In genomic region chr6:10174056-10174455, GRCh38 we compare ENCODE assay signal across 28 cellular contexts.
DNase-seq lines count a peak whose midpoint lies in the region; ATAC-seq, FAIRE-seq and TF ChIP-seq lines count a peak whose summit lies in the region.
"Had no signal": no experiment of that assay in that cellular context is flagged by ENCODE, and none has a peak within 500 bp of the region (broad histone marks: within the 10 kb centered on the region; RNA-seq: fewer than 3 reads in every experiment).

No MANE protein-coding gene starts in this region.

- no peak overlapping the region for H3K4me3 Mint-ChIP-seq in GM23338
- H3K4me3 Mint-ChIP-seq: CD14-positive monocyte; CD4-positive, alpha-beta memory T cell; CD4-positive, CD25-positive, alpha-beta regulatory T cell; CD8-positive, alpha-beta memory T cell had no signal

- no peak for FAIRE-seq in GM19239 (lab: Jason Lieb, UNC)
- FAIRE-seq: A204.1, D721Med, GM12878, GM12892, GM18507 had no signal

- H2BK120ac ChIP-seq in trophoblast cell (ENCODE audit: insufficient read depth, low read length, poor library complexity), result no peak overlapping the region

- peak overlapping the region; percentile 96 for H3K23ac ChIP-seq in trophoblast cell (ENCODE audit: low read length)

- no peak overlapping the region for H3K27ac Mint-ChIP-seq in GM23338
- H3K27ac Mint-ChIP-seq: CD14-positive monocyte; CD4-positive, alpha-beta memory T cell; CD8-positive, alpha-beta memory T cell had no signal

- no peak overlapping the region for H3K4me3 ChIP-seq in GM23338
- H3K4me3 ChIP-seq in trophoblast cell (ENCODE audit: low read depth, low read length), result no peak overlapping the region
- H3K4me3 ChIP-seq: BLaER1, GM12878 had no signal

- no peaks in the 10 kb centered on the region for H4K20me1 ChIP-seq in GM23338 (replicated peaks; ENCODE audit: insufficient read depth)
- H4K20me1 ChIP-seq: BLaER1 had no signal

- no peaks in the 10 kb centered on the region for H3F3A ChIP-seq in GM23338 (replicated peaks; ENCODE audit: low read depth)

- no peak overlapping the region for H2AK5ac ChIP-seq in trophoblast cell (ENCODE audit: low read length)

- no peak overlapping the region for H3K18ac ChIP-seq in trophoblast cell (ENCODE audit: low read length)

- H2BK5ac ChIP-seq in trophoblast cell (ENCODE audit: low read depth, low read length, poor library complexity), result no peak overlapping the region

- peaks cover 3% of the 10 kb centered on the region; the same call in 1 of the 3 replicates for H3K36me3 Mint-ChIP-seq in GM23338 (ENCODE audit: low read depth)
- H3K36me3 Mint-ChIP-seq: CD14-positive monocyte; CD4-positive, alpha-beta memory T cell; CD4-positive, CD25-positive, alpha-beta regulatory T cell; CD8-positive, alpha-beta memory T cell had no signal

- H3K27me3 Mint-ChIP-seq in GM23338 (ENCODE audit: insufficient read depth, low read depth, poor library complexity), result peaks cover 1% of the 10 kb centered on the region
- H3K27me3 Mint-ChIP-seq: CD4-positive, CD25-positive, alpha-beta regulatory T cell; CD8-positive, alpha-beta memory T cell had no signal

- in situ Hi-C loops in Caki2 (cut with HindIII; ENCODE audit: low pct_unique_long_range_greater_than_20kb, low sequenced_read_pairs), result no loop called here

- no peaks in the 10 kb centered on the region for H3K79me1 ChIP-seq in trophoblast cell (ENCODE audit: low read length)

- H3K27me3 ChIP-seq in GM23338 (ENCODE audit: insufficient read depth), result no peaks in the 10 kb centered on the region
- no peaks in the 10 kb centered on the region for H3K27me3 ChIP-seq in trophoblast cell (ENCODE audit: insufficient read depth, low read length)
- H3K27me3 ChIP-seq: BE2C, BLaER1 had no signal

- H3K4ac ChIP-seq in trophoblast cell (ENCODE audit: low read depth, low read length), result no peak overlapping the region

- no peaks in the 10 kb centered on the region for H3K79me2 ChIP-seq in GM23338 (replicated peaks; ENCODE audit: insufficient read depth)
- H3K79me2 ChIP-seq in trophoblast cell (ENCODE audit: control insufficient read depth, insufficient read depth, low read length, poor library complexity), result no peaks in the 10 kb centered on the region

- no peak overlapping the region for H3K9ac ChIP-seq in trophoblast cell (ENCODE audit: low read length)
- H3K9ac ChIP-seq: BLaER1 had no signal

- H3K14ac ChIP-seq in trophoblast cell (ENCODE audit: low read length), result no peak overlapping the region

- H3K4me2 ChIP-seq in GM23338 (no peak overlapping the region), trophoblast cell (ENCODE audit: low read length) (no peak overlapping the region)
- H3K4me2 ChIP-seq: BLaER1 had no signal

- no peak overlapping the region for H4K12ac ChIP-seq in trophoblast cell (ENCODE audit: low read depth, low read length)

- H3K27ac ChIP-seq in GM23338 (ENCODE audit: low read depth) (no peak overlapping the region), trophoblast cell (ENCODE audit: low read depth, low read length) (no peak overlapping the region)
- H3K27ac ChIP-seq: BLaER1 had no signal

- DNase-seq in Caki2 (ENCODE audit: low read depth) (peak; percentile 65), GM23338 (ENCODE audit: low spot score) (no peak), kidney tubule cell (ENCODE audit: low spot score) (peak; percentile 59), trophoblast cell (no peak), NCI-H774 (lab: John Stamatoyannopoulos, UW) (no peak), GM19239 (ENCODE audit: insufficient read length, low spot score) (no peak), NCI-H2107 (lab: John Stamatoyannopoulos, UW) (no peak), DMS53 (lab: John Stamatoyannopoulos, UW) (no peak)
- DNase-seq: 8988T; ACHN; BE2C; C1 segment of cervical spinal cord; Calu3; CD4-positive, alpha-beta memory T cell; CD4-positive, CD25-positive, alpha-beta regulatory T cell; CD8-positive, alpha-beta memory T cell; COR-L47; DMS79; DND-41; EL; GDM1 had no signal

- H2AFZ ChIP-seq in GM23338 (0 out of 2 replicates have a peak overlapping the region, but pooled peaks have one; percentile 38), trophoblast cell (ENCODE audit: insufficient read depth, low read length, poor library complexity) (no peak overlapping the region)

- no peak overlapping the region for H4K91ac ChIP-seq in trophoblast cell (ENCODE audit: low read depth, low read length)

- ATAC-seq in GM23338, result no peak
- ATAC-seq: GM12878 had no signal

- H3K4me1 Mint-ChIP-seq in GM23338, result peaks cover 5% of the 10 kb centered on the region; the same call in 2 of the 3 replicates
- H3K4me1 Mint-ChIP-seq: CD14-positive monocyte; CD4-positive, CD25-positive, alpha-beta regulatory T cell; CD8-positive, alpha-beta memory T cell had no signal

- H3K9me2 ChIP-seq in GM23338 (ENCODE audit: insufficient read depth), result no peaks in the 10 kb centered on the region

- no peak overlapping the region for H4K8ac ChIP-seq in trophoblast cell (ENCODE audit: low read depth, low read length)

- H3K4me1 ChIP-seq in GM23338 (ENCODE audit: insufficient read depth), result no peaks in the 10 kb centered on the region
- no peaks in the 10 kb centered on the region for H3K4me1 ChIP-seq in trophoblast cell (ENCODE audit: control insufficient read depth in 1 of 2, insufficient read depth in 2 of 2, low read length in 2 of 2)
- H3K4me1 ChIP-seq: BE2C had no signal

- no peak overlapping the region for H2BK12ac ChIP-seq in trophoblast cell (ENCODE audit: low read length)

- TF ChIP-seq CTCF in GM23338 (conservative IDR thresholded peaks at IDR 0.05; ENCODE audit: low read depth in 2 of 2), result no peak

- H3K36me3 ChIP-seq in GM23338 (ENCODE audit: insufficient read depth), result no peaks in the 10 kb centered on the region
- H3K36me3 ChIP-seq in trophoblast cell (ENCODE audit: control insufficient read depth in 1 of 2, insufficient read depth in 2 of 2, low read length in 2 of 2), result no peaks in the 10 kb centered on the region
- H3K36me3 ChIP-seq: BE2C, BLaER1 had no signal

- H3K9me3 Mint-ChIP-seq in GM23338, result peaks cover 4% of the 10 kb centered on the region

- peaks cover 2% of the 10 kb centered on the region for H3K9me3 ChIP-seq in trophoblast cell (ENCODE audit: insufficient read depth, low read depth, low read length)
- H3K9me3 ChIP-seq: BE2C had no signal

- WGBS in trophoblast cell (ENCODE audit: extremely low coverage, insufficient coverage, insufficient read length), result no CpG with 5 or more reads among the region's 3 CpGs

TF ChIP-seq in GM23338, 12 proteins besides CTCF, POLR2A, EP300 and RAD21:
- TF ChIP-seq POLR2AphosphoS5 (IDR thresholded peaks at IDR 0.05; ENCODE audit: low read depth) (no peak), NANOG (IDR thresholded peaks at IDR 0.05; ENCODE audit: borderline replicate concordance) (no peak)

Comparison
In these comparisons a context has a peak if more than half of its experiments do, and no peak if none do; other contexts are left out.
1. DNase-seq: peak in Caki2 (single experiment) and kidney tubule cell (single experiment); none in GM23338 (single experiment), trophoblast cell (0 of 2), NCI-H774 (single experiment), GM19239 (single experiment), NCI-H2107 (single experiment) and DMS53 (single experiment).